Comparison of ENCODE assay signal across 8 cellular contexts in the genomic region with DNA sequence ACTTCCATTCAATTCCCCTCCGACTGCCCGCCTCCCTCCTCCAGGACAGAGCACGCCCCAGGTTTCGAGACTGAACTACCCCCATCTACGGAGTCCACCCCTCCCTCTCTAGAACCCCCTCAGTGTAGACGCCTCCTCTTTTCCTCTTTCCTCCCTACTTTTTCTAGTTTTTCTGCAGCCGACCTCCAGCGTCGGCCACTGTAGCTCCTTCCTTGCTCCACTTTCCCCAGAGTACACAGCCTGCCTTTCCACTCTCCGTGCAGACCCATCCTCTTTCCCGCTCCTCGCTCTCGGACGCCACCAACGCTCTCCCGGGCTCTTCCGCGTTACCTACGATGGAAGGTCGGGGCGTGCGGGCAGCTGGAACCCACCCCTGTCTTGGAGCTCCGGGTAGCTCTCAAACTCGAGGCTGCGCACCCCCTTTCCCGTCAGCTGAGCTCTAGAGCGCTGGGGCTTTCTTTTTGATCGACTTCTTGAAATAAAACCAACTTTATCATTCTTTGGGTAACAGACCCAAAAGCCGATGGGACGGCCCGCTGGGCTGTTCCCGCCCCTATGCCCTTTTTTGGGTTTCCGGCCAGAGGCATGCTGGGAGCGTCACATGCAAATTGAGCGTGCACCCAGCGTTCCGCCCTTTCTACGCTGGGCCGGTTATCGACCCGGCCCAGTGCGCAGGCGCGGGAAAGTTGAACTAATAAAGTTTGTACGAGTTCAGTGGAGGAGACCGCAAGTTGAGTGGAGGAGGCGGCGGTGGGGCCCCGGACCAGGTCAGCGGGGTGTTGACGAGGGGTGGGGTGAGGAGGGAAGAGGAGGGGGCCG. TPM values are rescaled to one million over a fixed set of nuclear protein-coding genes. Genes with fewer than 3 reads are reported as not detected.
DNase-seq lines count a peak whose midpoint lies in the region; ATAC-seq and FAIRE-seq lines count a peak whose summit lies in the region.

BCL2L12 (plus strand) TSS at position 633 of the 819 bp plus-strand sequence. CDS start 760 bp downstream, outside the sequence.
IRF3 (minus strand) TSS at position 557 of the 819 bp plus-strand sequence. CDS start 1,019 bp downstream, outside the sequence.

- peaks cover 9 to 20% of the 10 kb centered on the region in 2 donors for H3K36me3 ChIP-seq in esophagus (ENCODE audit: control insufficient read depth in 2 of 2, insufficient read depth in 2 of 2, low read length in 1 of 2)
- H3K36me3 ChIP-seq in muscle layer of colon (ENCODE audit: insufficient read depth, low read length), result peaks cover 35% of the 10 kb centered on the region

- in situ Hi-C loops in KBM-7 (cut with MboI; ENCODE audit: low pct_unique_long_range_greater_than_20kb, low sequenced_read_pairs), result no loop called here

- peak within 1 kb of the TSS; percentile 85 for H3K9ac ChIP-seq in muscle layer of colon (ENCODE audit: low read length)

- no peaks in the 10 kb centered on the region for H3K9me3 ChIP-seq in esophagus (ENCODE audit: control insufficient read depth in 2 of 2, insufficient read depth in 1 of 2, low read depth in 1 of 2, low read length in 1 of 2)
- no peaks in the 10 kb centered on the region for H3K9me3 ChIP-seq in muscle layer of colon (ENCODE audit: low read length)

- 0 to 1% methylated on average over 52 of the region's 52 CpGs for WGBS in esophagus, 2 donors

- ATAC-seq in GM21717 (IDR thresholded peaks at IDR 0.05; ENCODE audit: unreplicated experiment), result peak; percentile 51

- peak within 1 kb of the TSS; percentile 70 to 78 for H3K4me3 ChIP-seq in esophagus (ENCODE audit: low read depth in 1 of 2, low read length in 2 of 2)
- H3K4me3 ChIP-seq in muscle layer of colon (ENCODE audit: low read depth in 1 of 2, low read length in 2 of 2), result peak within 1 kb of the TSS; percentile 70 to 94

- DNase-seq in DMS53 (lab: John Stamatoyannopoulos, UW), result peak; percentile 94
- peak; percentile 97 for DNase-seq in KBM-7
- peak; percentile 88 for DNase-seq in RCC 7860 (ENCODE audit: low spot score)
- peak; percentile 99 for DNase-seq in activated T-cell treated with anti-CD3 and anti-CD28 coated beads, Interleukin-2, amount 50 U/mL, for 48 hours
- peak; percentile 98 to 100 for DNase-seq in stimulated activated CD8-positive, alpha-beta memory T cell treated with anti-CD3 and anti-CD28 coated beads, Interleukin-7, amount 100 ng/mL, for 1 hour (ENCODE audit: low read depth in 2 of 2)

- H3K27ac ChIP-seq in esophagus (ENCODE audit: low read depth in 2 of 2, low read length in 1 of 2), result peak within 1 kb of the TSS; percentile 93 to 95
- peak within 1 kb of the TSS; percentile 85 for H3K27ac ChIP-seq in muscle layer of colon (ENCODE audit: low read depth, low read length)

- H3K27me3 ChIP-seq in esophagus (ENCODE audit: control insufficient read depth in 1 of 2, insufficient read depth in 2 of 2, low read length in 2 of 2) (no peaks in the 10 kb centered on the region), muscle layer of colon (ENCODE audit: control insufficient read depth in 1 of 2, insufficient read depth in 2 of 2, low read length in 2 of 2) (no peaks in the 10 kb centered on the region)

- FAIRE-seq in RCC 7860 (lab: Jason Lieb, UNC), result peak; percentile 74

- peaks cover 0 to 8% of the 10 kb centered on the region in 2 donors for H3K4me1 ChIP-seq in esophagus (ENCODE audit: control insufficient read depth in 2 of 2, insufficient read depth in 2 of 2, low read length in 1 of 2)
- H3K4me1 ChIP-seq in muscle layer of colon (ENCODE audit: insufficient read depth, low read length), result peaks cover 18% of the 10 kb centered on the region

RNA-seq across cellular contexts. Expression of gene BCL2L12, which starts in this region (rescaled TPM):
- 10 to 100 TPM in 1 of 2 donors, 1 to 10 TPM in 1; 10.0 to 21.4 TPM for polyA plus RNA-seq in esophagus

RNA-seq across cellular contexts. Expression of gene IRF3, which starts in this region (rescaled TPM):
- 10 to 100 TPM; 49.2 to 75.0 TPM for polyA plus RNA-seq in esophagus

Comparison
In these comparisons a context has a peak if more than half of its experiments do, and no peak if none do; other contexts are left out.
1. Peak in every context shown above with its lines: DNase-seq, ATAC-seq, H3K4me3 ChIP-seq and H3K27ac ChIP-seq.